Comparison of ENCODE assay signal across 11 cellular contexts in genomic region chr1:91736146-91736998, GRCh38.
DNase-seq lines count a peak whose midpoint lies in the region; ATAC-seq and TF ChIP-seq lines count a peak whose summit lies in the region.
"Had no signal": no experiment of that assay in that cellular context is flagged by ENCODE, and none has a peak within 500 bp of the region (broad histone marks: within the 10 kb centered on the region; RNA-seq: fewer than 3 reads in every experiment).

No MANE protein-coding gene starts in this region.

- H3K4me3 ChIP-seq in PC-3 (ENCODE audit: low read length) (peak overlapping the region; percentile 53), epithelial cell of proximal tubule (ENCODE audit: low read depth, low read length) (peak overlapping the region; percentile 1), mucosa of descending colon (no peak overlapping the region), tibial nerve (no peak overlapping the region)

- H3K4me2 ChIP-seq in PC-3 (ENCODE audit: low read length) = peak overlapping the region; percentile 77

- intact Hi-C loops in PC-3 (cut with micrococcal nuclease) (loop anchor here (2.0 to 5.0 kb wide), 4 partner anchors 108 to 191 kb away; partner anchors contain the start of gene TGFBR3), mucosa of descending colon (cut with DNase I, micrococcal nuclease) (no loop called here)

- ATAC-seq in PC-3 = peak; percentile 21
- ATAC-seq in mucosa of descending colon = peak; percentile 17
- no peak for ATAC-seq in GM21423 (IDR thresholded peaks at IDR 0.05; ENCODE audit: unreplicated experiment)
- no peak for ATAC-seq in HG03565 (IDR thresholded peaks at IDR 0.05; ENCODE audit: unreplicated experiment)
- ATAC-seq: naive thymus-derived CD8-positive, alpha-beta T cell had no signal

- DNase-seq in PC-3 = no peak
- peak; percentile 46 for DNase-seq in epithelial cell of proximal tubule (ENCODE audit: low read depth)
- peak in 1 of 3 donors; percentile 29 for DNase-seq in mucosa of descending colon
- no peak for DNase-seq in tibial nerve (ENCODE audit: low spot score in 2 of 2)
- DNase-seq in EL = no peak
- DNase-seq in LoVo (ENCODE audit: low spot score) = no peak
- DNase-seq: DMS79 treated with DMSO at 0.1 percent for 48 hours; naive thymus-derived CD8-positive, alpha-beta T cell; NCI-H510A had no signal

- H3K4me1 ChIP-seq in PC-3 (ENCODE audit: insufficient read depth, low read length) (peaks cover 49% of the 10 kb centered on the region), mucosa of descending colon (ENCODE audit: low read depth) (peaks cover 6% of the 10 kb centered on the region), tibial nerve (peaks cover 0 to 60% (median 18%) of the 10 kb centered on the region in 4 donors)

- H3K27ac ChIP-seq in PC-3 (ENCODE audit: low read length) (peak overlapping the region; percentile 69), tibial nerve (peak overlapping the region; percentile 50 to 81 (median 64))

- WGBS in tibial nerve, 2 donors = 39 to 43% methylated on average over 13 of the region's 13 CpGs

- CTCF ChIA-PET in PC-3 (lab: Charles Lee) = interaction anchor here (0.6 to 1.4 kb wide), 5 partner anchors 9 to 295 kb away, joined by 3 to 6 read pairs (median 4); partner anchors contain the start of gene TGFBR3

- H3K36me3 ChIP-seq in PC-3 (ENCODE audit: low read depth, low read length) (no peaks in the 10 kb centered on the region), mucosa of descending colon (ENCODE audit: low read depth) (no peaks in the 10 kb centered on the region), tibial nerve (peaks cover 0 to 33% (median 0%) of the 10 kb centered on the region in 3 donors)

- no peaks in the 10 kb centered on the region for H3K79me2 ChIP-seq in PC-3 (ENCODE audit: low read length)

- TF ChIP-seq POLR2A in tibial nerve (IDR thresholded peaks at IDR 0.05) = no peak

- TSS peak; percentile 97 for BruUV-seq in PC-3 (replicated peaks; lab: Mats Ljungman, UMichigan)

- H3K9me2 ChIP-seq in PC-3 (replicated peaks; ENCODE audit: low read length) = no peaks in the 10 kb centered on the region

- H3K27me3 ChIP-seq in PC-3 (ENCODE audit: low read length) (no peaks in the 10 kb centered on the region), tibial nerve (no peaks in the 10 kb centered on the region)

- H3K9me3 ChIP-seq in PC-3 (ENCODE audit: low read length) (no peaks in the 10 kb centered on the region), mucosa of descending colon (no peaks in the 10 kb centered on the region), tibial nerve (no peaks in the 10 kb centered on the region)

- H4K20me1 ChIP-seq in PC-3 (ENCODE audit: low read length) = no peaks in the 10 kb centered on the region

- H3F3A ChIP-seq in PC-3 (ENCODE audit: low read length, unreplicated experiment) = peaks cover 3% of the 10 kb centered on the region

- H3K9ac ChIP-seq in PC-3 (ENCODE audit: low read length) = peak overlapping the region; percentile 16; the same call in 1 of the 2 replicates

- TF ChIP-seq CTCF in PC-3 (conservative IDR thresholded peaks at IDR 0.05; ENCODE audit: low read depth, low read length) (no peak), epithelial cell of proximal tubule (conservative IDR thresholded peaks at IDR 0.05; ENCODE audit: low read depth, low read length) (no peak), mucosa of descending colon (IDR thresholded peaks at IDR 0.05) (no peak), tibial nerve (IDR thresholded peaks at IDR 0.05) (no peak)

- POLR2A ChIA-PET in PC-3 (lab: Charles Lee; ENCODE audit: unreplicated experiment) = interaction anchor here (0.7 to 0.9 kb wide), 2 partner anchors 109 to 148 kb away, joined by 3 read pairs; no protein-coding TSS in a partner anchor

- H2AFZ ChIP-seq in PC-3 (ENCODE audit: low read length) = peak overlapping the region; percentile 66

- no peak for TF ChIP-seq EP300 in tibial nerve (IDR thresholded peaks at IDR 0.05)

Comparison
In these comparisons a context has a peak if more than half of its experiments do, and no peak if none do; other contexts are left out.
1. ATAC-seq: peak in PC-3 (single experiment) and mucosa of descending colon (single experiment); none in GM21423 (single experiment) and HG03565 (single experiment).
2. H3K4me3 ChIP-seq: peak in PC-3 (single experiment) and epithelial cell of proximal tubule (single experiment); none in mucosa of descending colon (single experiment) and tibial nerve (0 of 4).